In the genomic region with DNA sequence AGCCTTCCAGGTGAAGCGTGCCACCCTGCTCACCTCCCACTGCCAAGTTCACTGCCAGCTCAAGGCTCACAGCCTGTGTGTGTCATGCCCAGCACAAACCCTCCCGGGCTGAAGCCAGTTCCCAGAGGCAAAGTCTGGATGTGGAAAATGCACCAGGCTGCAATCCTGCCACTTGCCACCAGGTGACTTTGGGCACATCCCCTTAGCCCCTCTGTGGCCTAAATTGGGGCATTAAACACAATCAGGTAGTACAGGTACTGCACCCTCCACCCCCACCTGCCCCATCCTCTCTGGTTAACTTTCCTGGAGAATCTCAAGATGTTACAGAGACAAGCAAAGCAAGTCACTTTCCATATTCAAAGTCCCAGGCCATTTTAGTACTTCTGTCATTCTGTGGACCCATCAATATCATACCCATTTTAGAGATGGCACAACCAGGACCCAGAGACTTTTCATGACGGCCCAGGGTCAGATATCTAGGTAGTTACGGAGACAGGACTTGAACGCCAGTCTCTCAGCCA, we compare ENCODE assay signal across 10 cellular contexts. TPM values are rescaled to one million over a fixed set of nuclear protein-coding genes. Genes with fewer than 3 reads are reported as not detected.
A peak's percentile ranks its signal among the peaks of the same experiment; 100 is the strongest.
DNase-seq lines count a peak whose midpoint lies in the region; ATAC-seq, FAIRE-seq and TF ChIP-seq lines count a peak whose summit lies in the region.
"Had no signal": no experiment of that assay in that cellular context is flagged by ENCODE, and none has a peak within 500 bp of the region (broad histone marks: within the 10 kb centered on the region; RNA-seq: fewer than 3 reads in every experiment).

No MANE protein-coding gene starts in this region.

- no peak for TF ChIP-seq RAD21 in HepG2 (CRISPR knock-in tag; IDR thresholded peaks at IDR 0.05)

- no peak overlapping the region for H3K4me2 ChIP-seq in HepG2 (ENCODE audit: low read depth, low read length)

- H3K27me3 ChIP-seq in CD4-positive, alpha-beta T cell (ENCODE audit: control insufficient read depth, insufficient read depth, low read length) = peaks cover 27% of the 10 kb centered on the region
- H3K27me3 ChIP-seq in HepG2 (ENCODE audit: control insufficient read depth in 1 of 2, insufficient read depth in 2 of 2, low read length in 2 of 2) = peaks cover 6 to 46% of the 10 kb centered on the region in 2 experiments

- no peak for TF ChIP-seq POLR2A in HepG2 (IDR thresholded peaks at IDR 0.05; ENCODE audit: insufficient read depth in 1 of 2, low read depth in 2 of 2, low read length in 2 of 2)

- POLR2A ChIA-PET in CD4-positive, alpha-beta T cell (lab: Charles Lee) = no interaction called here
- POLR2A ChIA-PET in HepG2 (lab: Yijun Ruan, JAX) = no interaction called here

- in situ Hi-C loops in HepG2 (cut with HindIII; ENCODE audit: extremely low pct_ligation_motif_present, low pct_unique_long_range_greater_than_20kb) = no loop called here

- no peak overlapping the region for H3K27ac Mint-ChIP-seq in CD4-positive, alpha-beta T cell
- H3K27ac Mint-ChIP-seq: stimulated activated naive CD8-positive, alpha-beta T cell treated with anti-CD3 and anti-CD28 coated beads, Interleukin-15, Interleukin-2, amounts not matched to agents 100 ng/mL and 50 ng/mL, for 24 hours had no signal

- no TSS peak for BruUV-seq in HepG2 (replicated peaks; lab: Mats Ljungman, UMichigan)

- peaks cover 35% of the 10 kb centered on the region for H3K27me3 Mint-ChIP-seq in CD4-positive, alpha-beta T cell
- H3K27me3 Mint-ChIP-seq in activated T-cell treated with anti-CD3 and anti-CD28 coated beads, Interleukin-2, amount 50 U/mL, for 4 hours (ENCODE audit: low read depth) = peaks cover 26% of the 10 kb centered on the region

- WGBS in HepG2 (ENCODE audit: low lambda C conversion rate) = 57% methylated on average over 3 of the region's 5 CpGs

- H2AFZ ChIP-seq in HepG2 (ENCODE audit: low read length) = no peak overlapping the region

- no peaks in the 10 kb centered on the region for H3K9me3 Mint-ChIP-seq in CD4-positive, alpha-beta T cell
- no peaks in the 10 kb centered on the region for H3K9me3 Mint-ChIP-seq in activated T-cell treated with anti-CD3 and anti-CD28 coated beads, Interleukin-2, amount 50 U/mL, for 4 hours
- H3K9me3 Mint-ChIP-seq: stimulated activated naive CD8-positive, alpha-beta T cell treated with anti-CD3 and anti-CD28 coated beads, Interleukin-15, Interleukin-2, amounts not matched to agents 100 ng/mL and 50 ng/mL, for 24 hours had no signal

- H4K20me1 ChIP-seq in HepG2 (ENCODE audit: insufficient read depth, low read length) = no peaks in the 10 kb centered on the region

- TF ChIP-seq CTCF in CD4-positive, alpha-beta T cell (IDR thresholded peaks at IDR 0.05) = peak; percentile 20
- peak; percentile 46 for TF ChIP-seq CTCF in HepG2 (CRISPR knock-in tag; IDR thresholded peaks at IDR 0.05)

- no peak overlapping the region for H3K4me3 ChIP-seq in HepG2 (replicated peaks in 1 of 3; ENCODE audit: insufficient read depth in 1 of 3, low read depth in 2 of 3, low read length in 3 of 3)

- DNase-seq in CD4-positive, alpha-beta T cell = peak in 4 of 10 experiments; percentile 7 to 15 (median 11)
- DNase-seq in HuH-7.5 (ENCODE audit: low spot score) (peak; percentile 66), HepG2 (ENCODE audit: low spot score) (no peak), urothelium cell line (ENCODE audit: low spot score) (peak; percentile 66), SW480 (ENCODE audit: low spot score) (no peak), left cardiac atrium (no peak)
- peak; percentile 15 for DNase-seq in activated T-cell treated with anti-CD3 and anti-CD28 coated beads, Interleukin-2, amount 50 U/mL, for 4 hours

- intact Hi-C loops in CD4-positive, alpha-beta T cell (cut with DNase I, micrococcal nuclease) = loop anchor here in 1 of 2 experiments (2.0 kb wide), 1 partner anchor 14 kb away; no protein-coding TSS in a partner anchor
- intact Hi-C loops in HepG2 (cut with micrococcal nuclease; ENCODE audit: unreplicated experiment) (no loop called here), left cardiac atrium (cut with DNase I) (no loop called here)

- H3K9me3 ChIP-seq in CD4-positive, alpha-beta T cell (ENCODE audit: control insufficient read depth, low read length) = no peaks in the 10 kb centered on the region
- H3K9me3 ChIP-seq in HepG2 (ENCODE audit: low read length) = no peaks in the 10 kb centered on the region

- FAIRE-seq in HepG2 (lab: Jason Lieb, UNC) = no peak
- FAIRE-seq in urothelium cell line (lab: Jason Lieb, UNC) = peak; percentile 96

- H3K9ac ChIP-seq in HepG2 (ENCODE audit: insufficient read depth, low read depth, low read length) = no peak overlapping the region

- peaks cover 29% of the 10 kb centered on the region for H3K4me1 ChIP-seq in HepG2 (ENCODE audit: insufficient read depth, low read length)

- no peak for ATAC-seq in CD4-positive, alpha-beta T cell (ENCODE audit: poor library complexity)
- no peak for ATAC-seq in activated T-cell treated with anti-CD3 and anti-CD28 coated beads, Interleukin-2, amount 50 U/mL, for 4 hours
- ATAC-seq in HepG2 (peak; percentile 57), HG03095 (IDR thresholded peaks at IDR 0.05; ENCODE audit: unreplicated experiment) (no peak), left cardiac atrium (no peak)

- H3K4me1 Mint-ChIP-seq in CD4-positive, alpha-beta T cell (ENCODE audit: low read depth) = peaks cover 5% of the 10 kb centered on the region
- peaks cover 8% of the 10 kb centered on the region for H3K4me1 Mint-ChIP-seq in activated T-cell treated with anti-CD3 and anti-CD28 coated beads, Interleukin-2, amount 50 U/mL, for 4 hours (ENCODE audit: low read depth)

- no peak overlapping the region for H3K27ac ChIP-seq in CD4-positive, alpha-beta T cell (ENCODE audit: low read depth, low read length)
- H3K27ac ChIP-seq in HepG2 (ENCODE audit: extremely low read length, insufficient read depth, low read length) = no peak overlapping the region

- CTCF ChIA-PET in CD4-positive, alpha-beta T cell (lab: Charles Lee) = interaction anchor here (0.5 kb wide), 1 partner anchor 336 kb away, joined by 5 read pairs; no protein-coding TSS in a partner anchor
- CTCF ChIA-PET in HepG2 (lab: Yijun Ruan, JAX; ENCODE audit: low intra/inter-chr PET ratio, low total read pairs) = no interaction called here

- H3K36me3 ChIP-seq in HepG2 (replicated peaks in 1 of 2; ENCODE audit: control insufficient read depth in 1 of 2, insufficient read depth in 2 of 2, low read length in 2 of 2) = no peaks in the 10 kb centered on the region

- no peaks in the 10 kb centered on the region for H3K36me3 Mint-ChIP-seq in CD4-positive, alpha-beta T cell (ENCODE audit: low read depth)
- no peaks in the 10 kb centered on the region for H3K36me3 Mint-ChIP-seq in activated T-cell treated with anti-CD3 and anti-CD28 coated beads, Interleukin-2, amount 50 U/mL, for 4 hours (ENCODE audit: insufficient read depth)

- no peaks in the 10 kb centered on the region for H3K79me2 ChIP-seq in HepG2 (ENCODE audit: insufficient read depth, low read length)

- H3K4me3 Mint-ChIP-seq in CD4-positive, alpha-beta T cell = peak overlapping the region; percentile 85
- no peak overlapping the region for H3K4me3 Mint-ChIP-seq in activated T-cell treated with anti-CD3 and anti-CD28 coated beads, Interleukin-2, amount 50 U/mL, for 4 hours
- H3K4me3 Mint-ChIP-seq: stimulated activated naive CD8-positive, alpha-beta T cell treated with anti-CD3 and anti-CD28 coated beads, Interleukin-15, Interleukin-2, amounts not matched to agents 100 ng/mL and 50 ng/mL, for 24 hours had no signal

- TF ChIP-seq EP300 in HepG2 (IDR thresholded peaks at IDR 0.05; ENCODE audit: low read depth in 2 of 2, low read length in 2 of 2) (no peak), HepG2 (CRISPR knock-in tag; IDR thresholded peaks at IDR 0.05; ENCODE audit: borderline replicate concordance) (no peak)

TF ChIP-seq in HepG2, 621 proteins besides CTCF, POLR2A, EP300 and RAD21 (continues in another document):
- TF ChIP-seq HOXD1 (CRISPR knock-in tag; IDR thresholded peaks at IDR 0.05) (no peak), ZNF580 (CRISPR knock-in tag; IDR thresholded peaks at IDR 0.05; ENCODE audit: borderline replicate concordance, low read depth) (0 out of 2 replicates have a peak, but pooled peaks have one; percentile 30), ZFP90 (CRISPR knock-in tag; IDR thresholded peaks at IDR 0.05; ENCODE audit: borderline replicate concordance) (no peak), PAWR (CRISPR knock-in tag; IDR thresholded peaks at IDR 0.05; ENCODE audit: borderline replicate concordance) (no peak), BORCS8-MEF2B (CRISPR knock-in tag; IDR thresholded peaks at IDR 0.05) (no peak), STAG1 (CRISPR knock-in tag; IDR thresholded peaks at IDR 0.05) (peak; percentile 20), FOSL2 (CRISPR knock-in tag; IDR thresholded peaks at IDR 0.05) (no peak)

RNA-seq across cellular contexts. Expression of gene RASD2, which starts 1.8 kb away (rescaled TPM):
- total RNA-seq in CD4-positive, alpha-beta T cell = 1 to 10 TPM; 1.4 to 1.6 TPM
- total RNA-seq in activated T-cell treated with anti-CD3 and anti-CD28 coated beads, Interleukin-2, amount 50 U/mL, for 4 hours = under 1 TPM; 0.08 to 0.14 (median 0.13) TPM
- total RNA-seq in HepG2 (2016; rRNA removed; fragmentation: Illumina TruSeq; extraction: Trizol) (not detected in 2 replicates), left cardiac atrium (1 to 10 TPM; 2.7 to 4.0 TPM)
- not detected in 2 replicates for total RNA-seq in HepG2 (2016; cell fraction: cytosol; rRNA removed; fragmentation: Illumina TruSeq; extraction: Trizol; ENCODE audit: low read depth)
- total RNA-seq in HepG2 (2016; cell fraction: insoluble cytoplasmic fraction; rRNA removed; fragmentation: Illumina TruSeq; extraction: Trizol) = not detected in 2 replicates
- total RNA-seq in HepG2 (2016; cell fraction: membrane; rRNA removed; fragmentation: Illumina TruSeq; extraction: Trizol) = not detected in 2 replicates
- total RNA-seq in HepG2 (2016; cell fraction: nucleus; rRNA removed; fragmentation: Illumina TruSeq; extraction: Trizol) = not detected in 2 replicates
- not detected in 2 replicates for polyA plus RNA-seq in HepG2 (2011; rRNA removed)
- not detected in 2 replicates for polyA plus RNA-seq in HepG2 (2011; cell fraction: cytosol; rRNA removed)
- not detected in 2 replicates for polyA plus RNA-seq in HepG2 (2011; cell fraction: nucleus; rRNA removed)
- not detected in 2 replicates for polyA plus RNA-seq in HepG2 (2012)
- not detected in 2 replicates for polyA plus RNA-seq in HepG2 (2016; cell fraction: cytosol; fragmentation: Illumina TruSeq; extraction: Trizol; ENCODE audit: low read depth)
- polyA plus RNA-seq in HepG2 (2016; cell fraction: insoluble cytoplasmic fraction; fragmentation: Illumina TruSeq; extraction: Trizol; ENCODE audit: low read depth) = not detected in 2 replicates
- polyA plus RNA-seq in HepG2 (2016; cell fraction: membrane; fragmentation: Illumina TruSeq; extraction: Trizol; ENCODE audit: low read depth) = not detected in 2 replicates
- not detected in 2 replicates for polyA plus RNA-seq in HepG2 (2016; cell fraction: nucleus; fragmentation: Illumina TruSeq; extraction: Trizol; ENCODE audit: insufficient read depth, low read depth)
- 0.14 TPM in 1 of 2 replicates, not detected in the other for polyA minus RNA-seq in HepG2 (2011; rRNA and poly(A)+ RNA removed; ENCODE audit: low replicate concordance)
- polyA minus RNA-seq in HepG2 (2011; cell fraction: cytosol; rRNA and poly(A)+ RNA removed) = not detected in 2 replicates
- not detected in 2 replicates for polyA minus RNA-seq in HepG2 (2011; cell fraction: nucleus; rRNA and poly(A)+ RNA removed)
- total RNA-seq: HT1080 had no signal

Comparison
In these comparisons a context has a peak if more than half of its experiments do, and no peak if none do; other contexts are left out.
1. DNase-seq: peak in HuH-7.5 (single experiment), activated T-cell treated with anti-CD3 and anti-CD28 coated beads, Interleukin-2, amount 50 U/mL, for 4 hours (single experiment) and urothelium cell line (single experiment); none in HepG2 (single experiment), SW480 (single experiment) and left cardiac atrium (single experiment).